In genomic region chr7:97104719-97105129, GRCh38 we compare ENCODE assay signal across 8 cellular contexts.
DNase-seq lines count a peak whose midpoint lies in the region; ATAC-seq and TF ChIP-seq lines count a peak whose summit lies in the region.

No MANE protein-coding gene starts in this region.

- in situ Hi-C loops in ACHN (cut with HindIII; ENCODE audit: low pct_ligation_motif_present, low pct_unique_long_range_greater_than_20kb, low sequenced_read_pairs) = no loop called here
- in situ Hi-C loops in brain microvascular endothelial cell (cut with HindIII; ENCODE audit: low pct_ligation_motif_present, low sequenced_read_pairs) = no loop called here

- no peaks in the 10 kb centered on the region for H3K36me3 ChIP-seq in brain microvascular endothelial cell (replicated peaks)

- ATAC-seq in GM18520 (IDR thresholded peaks at IDR 0.05; ENCODE audit: unreplicated experiment) (peak; percentile 87), HG03060 (IDR thresholded peaks at IDR 0.05; ENCODE audit: low read depth, unreplicated experiment) (peak; percentile 90)

- TF ChIP-seq CTCF in VCaP (conservative IDR thresholded peaks at IDR 0.05) (peak; percentile 88), brain microvascular endothelial cell (IDR thresholded peaks at IDR 0.05; ENCODE audit: low read depth, low read length, missing control alignments) (peak; percentile 85)

- H3K27ac ChIP-seq in VCaP = no peak overlapping the region
- H3K27ac ChIP-seq in brain microvascular endothelial cell = no peak overlapping the region

- H3K4me3 ChIP-seq in brain microvascular endothelial cell (ENCODE audit: low read depth, low read length) = no peak overlapping the region

- H3K27me3 ChIP-seq in brain microvascular endothelial cell (replicated peaks) = no peaks in the 10 kb centered on the region

- DNase-seq in ACHN (peak; percentile 84), NCI-H2107 treated with DMSO at 0.1 percent for 48 hours (lab: John Stamatoyannopoulos, UW; ENCODE audit: unreplicated experiment) (peak; percentile 73), brain microvascular endothelial cell (peak; percentile 70), inferior parietal cortex (ENCODE audit: extremely low spot score) (peak; percentile 80)
- peak; percentile 79 for DNase-seq in stimulated activated CD4-positive, alpha-beta T cell treated with anti-CD3 and anti-CD28 coated beads, Interleukin-15, amount 100 ng/mL, for 24 hours
